In genomic region chr5:171726819-171727218, GRCh38 we compare ENCODE assay signal across 7 cellular contexts. TPM values are rescaled to one million over a fixed set of nuclear protein-coding genes. Genes with fewer than 3 reads are reported as not detected.
"Had no signal": no experiment of that assay in that cellular context is flagged by ENCODE, and none has a peak within 500 bp of the region (broad histone marks: within the 10 kb centered on the region; RNA-seq: fewer than 3 reads in every experiment).

No MANE protein-coding gene starts in this region.

RNA-seq across cellular contexts. Expression of gene SMIM23, which starts 58.8 kb away (rescaled TPM):
- total RNA-seq: GM23248, GM23338, H1, H4, H7, H9, HFFc6 had no signal
